In genomic region chr10:70145666-70146488, GRCh38 we compare ENCODE assay signal across 8 cellular contexts. TPM values are rescaled to one million over a fixed set of nuclear protein-coding genes. Genes with fewer than 3 reads are reported as not detected.
A peak's percentile ranks its signal among the peaks of the same experiment; 100 is the strongest.
DNase-seq lines count a peak whose midpoint lies in the region; ATAC-seq and FAIRE-seq lines count a peak whose summit lies in the region.

No MANE protein-coding gene starts in this region.

- peak overlapping the region; percentile 90 for H2BK15ac ChIP-seq in neuronal stem cell (ENCODE audit: low read length)

- H4K91ac ChIP-seq in neuronal stem cell (ENCODE audit: low read depth, low read length, poor library complexity) = no peak overlapping the region

- no peaks in the 10 kb centered on the region for H3K27me3 ChIP-seq in neuronal stem cell (ENCODE audit: control insufficient read depth in 3 of 3, insufficient read depth in 3 of 3, low read depth in 1 of 3, low read length in 3 of 3)

- peak overlapping the region; percentile 92 for H4K8ac ChIP-seq in neuronal stem cell (ENCODE audit: low read depth, low read length)

- H3K36me3 ChIP-seq in neuronal stem cell (replicated peaks in 1 of 2; ENCODE audit: control insufficient read depth in 2 of 2, insufficient read depth in 2 of 2, low read length in 2 of 2) = peaks cover 13 to 28% of the 10 kb centered on the region in 2 donors

- peak overlapping the region; percentile 98 for H3K18ac ChIP-seq in neuronal stem cell (ENCODE audit: low read length)

- H2BK120ac ChIP-seq in neuronal stem cell (ENCODE audit: low read depth, low read length) = peak overlapping the region; percentile 88

- ATAC-seq in GM19452 (IDR thresholded peaks at IDR 0.05; ENCODE audit: unreplicated experiment) (peak; percentile 57), HG03565 (IDR thresholded peaks at IDR 0.05; ENCODE audit: unreplicated experiment) (peak; percentile 32)

- H3K4ac ChIP-seq in neuronal stem cell (ENCODE audit: low read length) = peak overlapping the region; percentile 69

- FAIRE-seq in frontal cortex (lab: Jason Lieb, UNC) = no peak

- peak overlapping the region; percentile 78 for H2AK5ac ChIP-seq in neuronal stem cell (ENCODE audit: low read depth, low read length)

- peak overlapping the region; percentile 97 for H3K9ac ChIP-seq in neuronal stem cell (ENCODE audit: low read depth, low read length, poor library complexity)

- no peaks in the 10 kb centered on the region for H3K79me1 ChIP-seq in neuronal stem cell (ENCODE audit: low read depth, low read length)

- peak overlapping the region; percentile 93 for H3K4me2 ChIP-seq in neuronal stem cell (ENCODE audit: insufficient read depth, low read length, poor library complexity, severe bottlenecking)

- H3K4me1 ChIP-seq in neuronal stem cell (ENCODE audit: control insufficient read depth in 2 of 2, insufficient read depth in 1 of 2, low read depth in 1 of 2, low read length in 2 of 2) = peaks cover 5 to 8% of the 10 kb centered on the region in 2 donors

- peak overlapping the region; percentile 83 to 85 for H3K4me3 ChIP-seq in neuronal stem cell (ENCODE audit: low read length in 2 of 2)

- DNase-seq in COLO668 (lab: John Stamatoyannopoulos, UW; ENCODE audit: unreplicated experiment) = peak; percentile 61
- DNase-seq in RPMI8226 = peak; percentile 68
- DNase-seq in activated gamma-delta T cell treated with Interleukin-2 at 50 U/mL for 16 hours = peak; percentile 62
- peak; percentile 76 for DNase-seq in frontal cortex (ENCODE audit: low spot score in 2 of 2)
- peak; percentile 74 for DNase-seq in neuronal stem cell (ENCODE audit: low spot score)
- peak; percentile 58 for DNase-seq in superior temporal gyrus (ENCODE audit: extremely low spot score)

- H3K23ac ChIP-seq in neuronal stem cell (ENCODE audit: low read depth, low read length, poor library complexity) = peak overlapping the region; percentile 66

- H3K27ac ChIP-seq in neuronal stem cell (replicated peaks; ENCODE audit: low read length) = peak overlapping the region; percentile 86

- peak overlapping the region; percentile 92 for H2AFZ ChIP-seq in neuronal stem cell (ENCODE audit: low read length)

- peak overlapping the region; percentile 66 for H2BK12ac ChIP-seq in neuronal stem cell (ENCODE audit: low read length)

- peak overlapping the region; percentile 98 for H3K14ac ChIP-seq in neuronal stem cell (ENCODE audit: low read length)

- no CpG with 5 or more reads among the region's 98 CpGs for WGBS in neuronal stem cell (ENCODE audit: extremely low coverage in 2 of 2, insufficient read length in 2 of 2, insufficient replicate concordance in 1 of 2), 2 donors

- peaks cover 0 to 1% of the 10 kb centered on the region in 2 donors for H3K9me3 ChIP-seq in neuronal stem cell (replicated peaks in 1 of 2; ENCODE audit: control insufficient read depth in 2 of 2, insufficient read depth in 1 of 2, low read depth in 1 of 2, low read length in 2 of 2)

- H2BK5ac ChIP-seq in neuronal stem cell (ENCODE audit: low read length) = peak overlapping the region; percentile 94

RNA-seq across cellular contexts. Expression of gene TYSND1, which starts 0.6 kb away (rescaled TPM):
- total RNA-seq in frontal cortex = 5.3 TPM
- 9.2 TPM for polyA plus RNA-seq in neuronal stem cell (2013, experiment 1 of 2)
- 8.7 TPM for polyA plus RNA-seq in neuronal stem cell (2013, experiment 2 of 2)

RNA-seq across cellular contexts. Expression of gene AIFM2, which starts 13.3 kb away (rescaled TPM):
- 4.9 TPM for total RNA-seq in frontal cortex
- polyA plus RNA-seq in neuronal stem cell (2013, experiment 1 of 2) = 0.95 TPM
- 1.1 TPM for polyA plus RNA-seq in neuronal stem cell (2013, experiment 2 of 2)

RNA-seq across cellular contexts. Expression of gene SAR1A, which starts 24.4 kb away (rescaled TPM):
- total RNA-seq in frontal cortex = 233 TPM
- polyA plus RNA-seq in neuronal stem cell (2013, experiment 1 of 2) = 62.1 TPM
- 66.0 TPM for polyA plus RNA-seq in neuronal stem cell (2013, experiment 2 of 2)

Comparison
In these comparisons a context has a peak if more than half of its experiments do, and no peak if none do; other contexts are left out.
1. Peak in every context shown above with its lines: DNase-seq, ATAC-seq, H3K4me3 ChIP-seq and H3K27ac ChIP-seq.